Comparison of ENCODE assay signal across 1 cellular context in genomic region chr16:88763502-88764053, GRCh38.
TF ChIP-seq lines count a peak whose summit lies in the region.

No MANE protein-coding gene starts in this region.

TF ChIP-seq in HepG2, 621 proteins besides CTCF, POLR2A, EP300 and RAD21 (continued from another document and continues in another):
- TF ChIP-seq PATZ1 (CRISPR knock-in tag; IDR thresholded peaks at IDR 0.05) (peak; percentile 85), ZNF713 (CRISPR knock-in tag; IDR thresholded peaks at IDR 0.05) (no peak), ZNF691 (CRISPR knock-in tag; IDR thresholded peaks at IDR 0.05; ENCODE audit: borderline replicate concordance, low read depth) (no peak), RFXANK (CRISPR knock-in tag; IDR thresholded peaks at IDR 0.05) (0 out of 2 replicates have a peak, but pooled peaks have one; percentile 84), RFX1 (IDR thresholded peaks at IDR 0.05) (no peak), RFX3 (CRISPR knock-in tag; IDR thresholded peaks at IDR 0.05) (no peak), ZBTB1 (CRISPR knock-in tag; IDR thresholded peaks at IDR 0.05; ENCODE audit: borderline replicate concordance) (no peak), BRF2 (CRISPR knock-in tag; IDR thresholded peaks at IDR 0.05) (no peak), ZNF20 (CRISPR knock-in tag; IDR thresholded peaks at IDR 0.05) (no peak), ZNF772 (CRISPR knock-in tag; IDR thresholded peaks at IDR 0.05) (no peak), THAP9 (CRISPR knock-in tag; IDR thresholded peaks at IDR 0.05; ENCODE audit: borderline replicate concordance) (peak; percentile 60; the same call in 1 of the 2 replicates), DPF2 (CRISPR knock-in tag; IDR thresholded peaks at IDR 0.05; ENCODE audit: borderline replicate concordance, low read depth) (peak; percentile 79; the same call in 1 of the 2 replicates), ZNF24 (IDR thresholded peaks at IDR 0.05) (no peak; the same call in 1 of the 2 replicates), IRF1 (CRISPR knock-in tag; IDR thresholded peaks at IDR 0.05; ENCODE audit: low read depth) (no peak), PAXIP1 (CRISPR knock-in tag; conservative IDR thresholded peaks at IDR 0.05) (peak; percentile 88), ZNF121 (CRISPR knock-in tag; IDR thresholded peaks at IDR 0.05) (no peak), SALL1 (CRISPR knock-in tag; IDR thresholded peaks at IDR 0.05) (peak; percentile 92), ZBTB3 (CRISPR knock-in tag; IDR thresholded peaks at IDR 0.05; ENCODE audit: borderline replicate concordance, low read depth) (no peak), E2F1 (CRISPR knock-in tag; IDR thresholded peaks at IDR 0.05) (no peak), POLR2AphosphoS2 (IDR thresholded peaks at IDR 0.05; ENCODE audit: low read depth, low read length) (no peak), ZXDC (CRISPR knock-in tag; IDR thresholded peaks at IDR 0.05) (0 out of 2 replicates have a peak, but pooled peaks have one; percentile 11), AKAP8 (CRISPR knock-in tag; IDR thresholded peaks at IDR 0.05) (peak; percentile 91), CCAR2 (optimal IDR thresholded peaks at IDR 0.05; ENCODE audit: low read depth, low read length) (peak; percentile 53), SMYD3 (CRISPR knock-in tag; IDR thresholded peaks at IDR 0.05) (no peak), SP2 (CRISPR knock-in tag; IDR thresholded peaks at IDR 0.05) (no peak), AHR (CRISPR knock-in tag; IDR thresholded peaks at IDR 0.05) (no peak), PLSCR1 (CRISPR knock-in tag; IDR thresholded peaks at IDR 0.05; ENCODE audit: borderline replicate concordance) (no peak), MEF2D (CRISPR knock-in tag; IDR thresholded peaks at IDR 0.05) (peak; percentile 90), THYN1 (CRISPR knock-in tag; IDR thresholded peaks at IDR 0.05; ENCODE audit: borderline replicate concordance, low read depth) (no peak), ZNF891 (CRISPR knock-in tag; IDR thresholded peaks at IDR 0.05) (no peak), ZNF451 (CRISPR knock-in tag; IDR thresholded peaks at IDR 0.05) (no peak; the same call in 1 of the 2 replicates), GATAD1 (CRISPR knock-in tag; IDR thresholded peaks at IDR 0.05) (peak; percentile 71), IKZF1 (IDR thresholded peaks at IDR 0.05) (no peak), ZHX2 (IDR thresholded peaks at IDR 0.05; ENCODE audit: low read depth) (no peak), ZHX2 (CRISPR knock-in tag; IDR thresholded peaks at IDR 0.05; ENCODE audit: borderline replicate concordance) (no peak), ZNF329 (CRISPR knock-in tag; IDR thresholded peaks at IDR 0.05; ENCODE audit: low read depth) (no peak), SNAPC5 (CRISPR knock-in tag; IDR thresholded peaks at IDR 0.05; ENCODE audit: borderline replicate concordance) (no peak), ATF7 (IDR thresholded peaks at IDR 0.05) (peak; percentile 14; the same call in 1 of the 2 replicates), ATF7 (CRISPR knock-in tag; IDR thresholded peaks at IDR 0.05) (no peak)
